ENCODE assay signal across 8 cellular contexts in the genomic region with DNA sequence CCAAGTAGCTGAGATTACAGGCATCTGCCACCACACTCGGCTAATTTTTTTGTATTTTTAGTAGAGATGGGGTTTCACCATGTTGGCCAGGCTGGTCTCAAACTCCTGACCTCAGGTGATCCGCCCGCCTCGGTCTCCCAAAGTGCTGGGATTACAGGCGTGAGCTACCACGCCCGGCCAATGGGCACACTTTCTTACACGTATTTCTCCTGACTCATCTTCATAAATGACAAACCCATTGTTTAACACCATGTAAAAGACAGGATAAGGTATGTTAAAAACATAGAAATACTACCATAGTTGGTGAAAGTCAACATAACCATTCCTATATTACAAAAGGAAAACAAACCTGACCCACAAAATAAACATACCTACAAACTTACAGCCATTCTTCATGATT. TPM values are rescaled to one million over a fixed set of nuclear protein-coding genes. Genes with fewer than 3 reads are reported as not detected.
DNase-seq lines count a peak whose midpoint lies in the region; ATAC-seq and TF ChIP-seq lines count a peak whose summit lies in the region.
"Not testable (repeated sequence)": the region's sequence is repeated elsewhere in the genome, so short reads cannot be mapped to it uniquely, and the experiment has no call there.

No MANE protein-coding gene starts in this region.

- not testable (repeated sequence) for H3K18ac ChIP-seq in IMR-90 (ENCODE audit: low read depth, low read length)

- not testable (repeated sequence) for H2BK5ac ChIP-seq in IMR-90 (ENCODE audit: low read depth, low read length, poor library complexity, severe bottlenecking)

- not testable (repeated sequence) for H2BK15ac ChIP-seq in IMR-90 (ENCODE audit: low read depth, low read length)

- TF ChIP-seq POLR2A in IMR-90 (IDR thresholded peaks at IDR 0.05; ENCODE audit: low read depth, low read length), result not testable (repeated sequence)

- H3K79me1 ChIP-seq in IMR-90 (ENCODE audit: low read depth in 1 of 2, low read length in 2 of 2), result peaks cover 10 to 38% of the 10 kb centered on the region in 2 experiments; a peak in 3 of 4 replicates

- H2BK20ac ChIP-seq in IMR-90 (ENCODE audit: low read depth, low read length), result not testable (repeated sequence)

- H3K4me1 Mint-ChIP-seq in CD4-positive, alpha-beta T cell (ENCODE audit: low read depth), result peaks cover 86% of the 10 kb centered on the region
- peaks cover 51% of the 10 kb centered on the region for H3K4me1 Mint-ChIP-seq in T-helper 2 cell treated with Interferon-gamma antibody and Interleukin-4, amounts not matched to agents 5 μg/mL and 100 μg/mL, for 36 hours (ENCODE audit: low read depth)
- H3K4me1 Mint-ChIP-seq in activated naive CD8-positive, alpha-beta T cell (ENCODE audit: low read depth), result peaks cover 73% of the 10 kb centered on the region
- peaks cover 46 to 68% of the 10 kb centered on the region in 2 donors for H3K4me1 Mint-ChIP-seq in effector memory CD8-positive, alpha-beta T cell (ENCODE audit: low read depth in 2 of 2)
- H3K4me1 Mint-ChIP-seq in nephron progenitor cell, result peaks cover 54% of the 10 kb centered on the region
- peaks cover 72% of the 10 kb centered on the region for H3K4me1 Mint-ChIP-seq in stimulated activated memory B cell treated with anti-CD40 and anti-IgM and Interleukin-4, amounts not matched to agents 10 μg/mL and 1 μg/mL and 100 μg/mL, for 72 hours

- H3K27ac Mint-ChIP-seq in CD4-positive, alpha-beta T cell; T-helper 2 cell treated with Interferon-gamma antibody and Interleukin-4, amounts not matched to agents 5 μg/mL and 100 μg/mL, for 36 hours; activated naive CD8-positive, alpha-beta T cell; nephron progenitor cell; stimulated activated memory B cell treated with anti-CD40 and anti-IgM and Interleukin-4, amounts not matched to agents 10 μg/mL and 1 μg/mL and 100 μg/mL, for 72 hours: not testable (repeated sequence)
- H3K27ac Mint-ChIP-seq in effector memory CD8-positive, alpha-beta T cell, result peak overlapping the region in 1 of 2 donors; percentile 38

- H4K20me1 ChIP-seq in IMR-90 (ENCODE audit: insufficient read depth, low read length), result peaks cover 49% of the 10 kb centered on the region
- H4K20me1 ChIP-seq in hepatocyte (ENCODE audit: insufficient read depth, poor library complexity, severe bottlenecking), result peaks cover 62% of the 10 kb centered on the region

- intact Hi-C loops in CD4-positive, alpha-beta T cell (cut with DNase I, micrococcal nuclease), result loop anchor here (5.0 kb wide), 4 partner anchors 34 to 901 kb away; a partner anchor contains a TSS
- intact Hi-C loops in IMR-90 (cut with micrococcal nuclease), result loop anchor here (5.0 kb wide), 7 partner anchors 34 to 554 kb away; no protein-coding TSS in a partner anchor

- not testable (repeated sequence) for H3K27me3 ChIP-seq in CD4-positive, alpha-beta T cell (ENCODE audit: control insufficient read depth, insufficient read depth, low read length); IMR-90 (ENCODE audit: control insufficient read depth, insufficient read depth, low read length); hepatocyte

- not testable (repeated sequence) for H3K9me3 Mint-ChIP-seq in CD4-positive, alpha-beta T cell; T-helper 2 cell treated with Interferon-gamma antibody and Interleukin-4, amounts not matched to agents 5 μg/mL and 100 μg/mL, for 36 hours; activated naive CD8-positive, alpha-beta T cell (ENCODE audit: low read depth); effector memory CD8-positive, alpha-beta T cell; nephron progenitor cell; stimulated activated memory B cell treated with anti-CD40 and anti-IgM and Interleukin-4, amounts not matched to agents 10 μg/mL and 1 μg/mL and 100 μg/mL, for 72 hours

- H2AFZ ChIP-seq in IMR-90 (replicated peaks; ENCODE audit: low read length, poor library complexity); hepatocyte: not testable (repeated sequence)

- not testable (repeated sequence) for H3K9me2 ChIP-seq in hepatocyte (replicated peaks; ENCODE audit: insufficient read depth)

- not testable (repeated sequence) for H3K9me1 ChIP-seq in IMR-90 (ENCODE audit: insufficient read depth, low read length)

- H2AK5ac ChIP-seq in IMR-90 (ENCODE audit: low read depth, low read length), result not testable (repeated sequence)

- dilution Hi-C loops in IMR-90 (cut with HindIII; ENCODE audit: low sequenced_read_pairs, unreplicated experiment), result not testable (repeated sequence)

- H3K79me2 ChIP-seq in hepatocyte, result peaks cover 87% of the 10 kb centered on the region

- H3K9ac ChIP-seq in IMR-90 (ENCODE audit: low read depth, low read length), result not testable (repeated sequence)

- H3K4me2 ChIP-seq in IMR-90 (ENCODE audit: low read depth, low read length) (peak overlapping the region; percentile 34; the same call in 1 of the 2 replicates), hepatocyte (peak overlapping the region; percentile 79)

- not testable (repeated sequence) for TF ChIP-seq CTCF in CD4-positive, alpha-beta T cell (IDR thresholded peaks at IDR 0.05); IMR-90 (conservative IDR thresholded peaks at IDR 0.05; ENCODE audit: low read depth, low read length); hepatocyte (IDR thresholded peaks at IDR 0.05; ENCODE audit: poor library complexity); nephron progenitor cell (IDR thresholded peaks at IDR 0.05)

- not testable (repeated sequence) for H2AK9ac ChIP-seq in IMR-90 (replicated peaks; ENCODE audit: low read depth, low read length, poor library complexity)

- not testable (repeated sequence) for H3K4ac ChIP-seq in IMR-90 (ENCODE audit: low read depth, low read length)

- peaks cover 64% of the 10 kb centered on the region for H3K36me3 Mint-ChIP-seq in CD4-positive, alpha-beta T cell (ENCODE audit: low read depth)
- H3K36me3 Mint-ChIP-seq in T-helper 2 cell treated with Interferon-gamma antibody and Interleukin-4, amounts not matched to agents 5 μg/mL and 100 μg/mL, for 36 hours (ENCODE audit: low read depth), result peaks cover 27% of the 10 kb centered on the region
- H3K36me3 Mint-ChIP-seq in activated naive CD8-positive, alpha-beta T cell, result peaks cover 11% of the 10 kb centered on the region
- peaks cover 45% of the 10 kb centered on the region for H3K36me3 Mint-ChIP-seq in effector memory CD8-positive, alpha-beta T cell (ENCODE audit: insufficient read depth)
- H3K36me3 Mint-ChIP-seq in nephron progenitor cell (ENCODE audit: low read depth), result peaks cover 20% of the 10 kb centered on the region
- H3K36me3 Mint-ChIP-seq in stimulated activated memory B cell treated with anti-CD40 and anti-IgM and Interleukin-4, amounts not matched to agents 10 μg/mL and 1 μg/mL and 100 μg/mL, for 72 hours, result not testable (repeated sequence)

- not testable (repeated sequence) for H3K27me3 Mint-ChIP-seq in CD4-positive, alpha-beta T cell; T-helper 2 cell treated with Interferon-gamma antibody and Interleukin-4, amounts not matched to agents 5 μg/mL and 100 μg/mL, for 36 hours (ENCODE audit: low read depth); activated naive CD8-positive, alpha-beta T cell; effector memory CD8-positive, alpha-beta T cell; nephron progenitor cell (ENCODE audit: low read depth, poor library complexity); stimulated activated memory B cell treated with anti-CD40 and anti-IgM and Interleukin-4, amounts not matched to agents 10 μg/mL and 1 μg/mL and 100 μg/mL, for 72 hours

- not testable (repeated sequence) for H3K27ac ChIP-seq in CD4-positive, alpha-beta T cell (ENCODE audit: low read depth, low read length); IMR-90 (ENCODE audit: insufficient read depth, low read length)
- H3K27ac ChIP-seq in hepatocyte, result peak overlapping the region; percentile 1

- ATAC-seq in CD4-positive, alpha-beta T cell (ENCODE audit: poor library complexity); IMR-90 (ENCODE audit: low read depth); effector memory CD8-positive, alpha-beta T cell (replicated peaks); stimulated activated memory B cell treated with anti-CD40 and anti-IgM and Interleukin-4, amounts not matched to agents 10 μg/mL and 1 μg/mL and 100 μg/mL, for 72 hours: not testable (repeated sequence)

- CTCF ChIA-PET in CD4-positive, alpha-beta T cell (lab: Charles Lee), result not testable (repeated sequence)
- CTCF ChIA-PET in IMR-90 (lab: Yijun Ruan, JAX), result interaction anchor here (0.6 kb wide), 1 partner anchor 50 kb away, joined by 4 read pairs; no protein-coding TSS in a partner anchor

- H3K56ac ChIP-seq in IMR-90 (ENCODE audit: extremely low read depth, insufficient read depth, low read length), result not testable (repeated sequence)

- not testable (repeated sequence) for H2BK120ac ChIP-seq in IMR-90 (ENCODE audit: low read depth, low read length)

- in situ Hi-C loops in IMR-90 (cut with MboI; ENCODE audit: low sequenced_read_pairs), result loop anchor here (10.0 kb wide), 1 partner anchor 111 kb away; no protein-coding TSS in a partner anchor

- H3K4me3 Mint-ChIP-seq in CD4-positive, alpha-beta T cell, result peak overlapping the region; percentile 100
- peak overlapping the region; percentile 99 for H3K4me3 Mint-ChIP-seq in T-helper 2 cell treated with Interferon-gamma antibody and Interleukin-4, amounts not matched to agents 5 μg/mL and 100 μg/mL, for 36 hours
- H3K4me3 Mint-ChIP-seq in activated naive CD8-positive, alpha-beta T cell, result peak overlapping the region; percentile 96
- H3K4me3 Mint-ChIP-seq in effector memory CD8-positive, alpha-beta T cell, result peak overlapping the region; percentile 38 to 96
- peak overlapping the region; percentile 100 for H3K4me3 Mint-ChIP-seq in nephron progenitor cell
- peak overlapping the region; percentile 12 for H3K4me3 Mint-ChIP-seq in stimulated activated memory B cell treated with anti-CD40 and anti-IgM and Interleukin-4, amounts not matched to agents 10 μg/mL and 1 μg/mL and 100 μg/mL, for 72 hours

- not testable (repeated sequence) for H3K36me3 ChIP-seq in IMR-90 (ENCODE audit: control insufficient read depth, insufficient read depth, low read length); hepatocyte (replicated peaks; ENCODE audit: insufficient read depth, low read depth)

- H3K9me3 ChIP-seq in CD4-positive, alpha-beta T cell (ENCODE audit: control insufficient read depth, low read length); IMR-90 (ENCODE audit: control insufficient read depth, insufficient read depth, low read length); hepatocyte (ENCODE audit: low read depth): not testable (repeated sequence)

- not testable (repeated sequence) for H3K4me1 ChIP-seq in IMR-90 (ENCODE audit: control insufficient read depth, insufficient read depth, low read length)
- peaks cover 32% of the 10 kb centered on the region for H3K4me1 ChIP-seq in hepatocyte (ENCODE audit: insufficient read depth)

- WGBS in IMR-90 (ENCODE audit: extremely low coverage in 2 of 2, insufficient read length in 1 of 2), 2 experiments, result no CpG with 5 or more reads among the region's 8 CpGs
- 75% methylated on average over 8 of the region's 8 CpGs for WGBS in hepatocyte (ENCODE audit: low lambda C conversion rate, missing lambda C conversion rate)

- not testable (repeated sequence) for H3K14ac ChIP-seq in IMR-90 (replicated peaks; ENCODE audit: low read depth, low read length)

- H3K23ac ChIP-seq in IMR-90 (ENCODE audit: low read depth, low read length), result not testable (repeated sequence)

- DNase-seq in CD4-positive, alpha-beta T cell; IMR-90; T-helper 2 cell treated with Interferon-gamma antibody and Interleukin-4, amounts not matched to agents 5 μg/mL and 100 μg/mL, for 36 hours (ENCODE audit: low spot score); effector memory CD8-positive, alpha-beta T cell; hepatocyte (ENCODE audit: low spot score); nephron progenitor cell: not testable (repeated sequence)

- H4K91ac ChIP-seq in IMR-90 (ENCODE audit: insufficient read depth, low read depth, low read length), result not testable (repeated sequence)

- not testable (repeated sequence) for H4K8ac ChIP-seq in IMR-90 (ENCODE audit: low read depth in 2 of 2, low read length in 2 of 2)

- BruUV-seq in IMR-90 (replicated peaks; lab: Mats Ljungman, UMichigan), result not testable (repeated sequence)

- POLR2A ChIA-PET in CD4-positive, alpha-beta T cell (lab: Charles Lee), result interaction anchor here (2.3 kb wide), 1 partner anchor 127 kb away, joined by 8 read pairs; no protein-coding TSS in a partner anchor
- POLR2A ChIA-PET in IMR-90 (lab: Charles Lee; ENCODE audit: unreplicated experiment), result not testable (repeated sequence)

- TF ChIP-seq RAD21 in IMR-90 (IDR thresholded peaks at IDR 0.05; ENCODE audit: low read length), result not testable (repeated sequence)

- not testable (repeated sequence) for H3K4me3 ChIP-seq in IMR-90 (ENCODE audit: insufficient read depth, low read depth, low read length)
- peak overlapping the region; percentile 17 for H3K4me3 ChIP-seq in hepatocyte

- H4K5ac ChIP-seq in IMR-90 (ENCODE audit: low read depth, low read length), result not testable (repeated sequence)

RNA-seq across cellular contexts. Expression of a gene that starts 2.8 kb away (rescaled TPM):
- total RNA-seq in CD4-positive, alpha-beta T cell, result 10 to 100 TPM; 31.9 to 34.1 TPM
- total RNA-seq in IMR-90 (2012; rRNA removed) (75.3 and 77.2 TPM in 2 replicates), hepatocyte (55.1 and 55.8 TPM in 2 replicates)
- polyA plus RNA-seq in IMR-90 (2012; rRNA removed) (28.5 and 30.5 TPM in 2 replicates), hepatocyte (31.8 and 38.6 TPM in 2 replicates)
- 6.8 and 8.8 TPM in 2 replicates for polyA plus RNA-seq in IMR-90 (2012; cell fraction: cytosol; rRNA removed)
- 13.9 and 48.1 TPM in 2 replicates for polyA plus RNA-seq in IMR-90 (2012; cell fraction: nucleus; rRNA removed; ENCODE audit: low replicate concordance)

Comparison
In these comparisons a context has a peak if more than half of its experiments do, and no peak if none do; other contexts are left out.
1. H3K4me3 Mint-ChIP-seq: peak in every context shown above with its lines; median percentile 100 in CD4-positive, alpha-beta T cell; 100 in nephron progenitor cell; 99 in T-helper 2 cell treated with Interferon-gamma antibody and Interleukin-4, amounts not matched to agents 5 μg/mL and 100 μg/mL, for 36 hours; 96 in activated naive CD8-positive, alpha-beta T cell; 67 in effector memory CD8-positive, alpha-beta T cell; 12 in stimulated activated memory B cell treated with anti-CD40 and anti-IgM and Interleukin-4, amounts not matched to agents 10 μg/mL and 1 μg/mL and 100 μg/mL, for 72 hours.